Comparison of ENCODE assay signal across 8 cellular contexts in genomic region chr21:41611966-41612606, GRCh38.
A peak's percentile ranks its signal among the peaks of the same experiment; 100 is the strongest.
DNase-seq lines count a peak whose midpoint lies in the region; ATAC-seq and TF ChIP-seq lines count a peak whose summit lies in the region.

No MANE protein-coding gene starts in this region.

- POLR2A ChIA-PET in RWPE1 (lab: Yijun Ruan, JAX; ENCODE audit: low non-redundant PET), result no interaction called here

- H3K36me3 ChIP-seq in cardiac muscle cell (no peaks in the 10 kb centered on the region), heart right ventricle (no peaks in the 10 kb centered on the region), iPS-18a (ENCODE audit: control insufficient read depth, low read depth, low read length) (no peaks in the 10 kb centered on the region)

- H3K27me3 ChIP-seq in cardiac muscle cell (peaks cover 8% of the 10 kb centered on the region), heart right ventricle (peaks cover 0 to 59% (median 32%) of the 10 kb centered on the region in 7 donors), iPS-18a (ENCODE audit: control insufficient read depth, insufficient read depth, low read length) (peaks cover 7% of the 10 kb centered on the region)

- TF ChIP-seq CTCF in cardiac muscle cell (IDR thresholded peaks at IDR 0.05; ENCODE audit: low read depth, low read length) (peak; percentile 14), heart right ventricle (IDR thresholded peaks at IDR 0.05) (no peak), RWPE1 (conservative IDR thresholded peaks at IDR 0.05; ENCODE audit: low read depth) (no peak)

- DNase-seq in cardiac muscle cell (ENCODE audit: low read depth in 1 of 2, low spot score in 1 of 2), result no peak
- no peak for DNase-seq in heart right ventricle
- peak; percentile 77 for DNase-seq in RWPE1 (ENCODE audit: low spot score)
- DNase-seq in ureter (ENCODE audit: low spot score), result peak; percentile 62

- no peak for ATAC-seq in heart right ventricle
- ATAC-seq in HG03442 (IDR thresholded peaks at IDR 0.05; ENCODE audit: unreplicated experiment), result no peak
- ATAC-seq in GM19351 (IDR thresholded peaks at IDR 0.05; ENCODE audit: unreplicated experiment), result no peak
- ATAC-seq in GM18870 (IDR thresholded peaks at IDR 0.05; ENCODE audit: unreplicated experiment), result no peak

- H3K27ac ChIP-seq in cardiac muscle cell (no peak overlapping the region), heart right ventricle (peak overlapping the region in 3 of 10 donors; percentile 9 to 51 (median 21)), RWPE1 (peak overlapping the region; percentile 100), iPS-18a (ENCODE audit: low read length) (no peak overlapping the region)

- no peaks in the 10 kb centered on the region for H3K9me3 ChIP-seq in cardiac muscle cell (ENCODE audit: low read depth)
- H3K9me3 ChIP-seq in heart right ventricle, result no peaks in the 10 kb centered on the region
- H3K9me3 ChIP-seq in iPS-18a (ENCODE audit: control insufficient read depth, low read depth, low read length), result no peaks in the 10 kb centered on the region

- H3K4me1 ChIP-seq in cardiac muscle cell (ENCODE audit: low read depth) (no peaks in the 10 kb centered on the region), heart right ventricle (peaks cover 0 to 35% (median 14%) of the 10 kb centered on the region in 9 donors), iPS-18a (ENCODE audit: control insufficient read depth, low read depth, low read length) (peaks cover 10% of the 10 kb centered on the region)

- 35 to 37% methylated on average over 10 of the region's 10 CpGs for WGBS in heart right ventricle, 2 donors

- H3K4me3 ChIP-seq in cardiac muscle cell (no peak overlapping the region), heart right ventricle (no peak overlapping the region), iPS-18a (ENCODE audit: low read length) (peak overlapping the region; percentile 23)

- no peak overlapping the region for H3K9ac ChIP-seq in iPS-18a (ENCODE audit: low read length)

- intact Hi-C loops in heart right ventricle (cut with DNase I), result loop anchor here (1.0 to 10.0 kb wide), 8 partner anchors 160 to 505 kb away; no protein-coding TSS in a partner anchor

- CTCF ChIA-PET in RWPE1 (lab: Yijun Ruan, JAX), result interaction anchor here (0.5 to 2.5 kb wide), 33 partner anchors 9 to 506 kb away, joined by 3 to 41 read pairs (median 4); partner anchors contain the start of gene RIPK4

Comparison
In these comparisons a context has a peak if more than half of its experiments do, and no peak if none do; other contexts are left out.
1. DNase-seq: peak in RWPE1 (single experiment) and ureter (single experiment); none in cardiac muscle cell (0 of 2) and heart right ventricle (0 of 2).